ENCODE assay signal across 12 cellular contexts in genomic region chr2:134736167-134736885, GRCh38. TPM values are rescaled to one million over a fixed set of nuclear protein-coding genes. Genes with fewer than 3 reads are reported as not detected.
DNase-seq lines count a peak whose midpoint lies in the region; ATAC-seq, FAIRE-seq and TF ChIP-seq lines count a peak whose summit lies in the region.
"Had no signal": no experiment of that assay in that cellular context is flagged by ENCODE, and none has a peak within 500 bp of the region (broad histone marks: within the 10 kb centered on the region; RNA-seq: fewer than 3 reads in every experiment).

No MANE protein-coding gene starts in this region.

- H3K4me3 Mint-ChIP-seq in activated T-cell treated with anti-CD3 and anti-CD28 coated beads, Interleukin-2, amount 50 U/mL, for 72 hours: no peak overlapping the region
- H3K4me3 Mint-ChIP-seq: T-helper 2 cell treated with Interferon-gamma antibody and Interleukin-4, amounts not matched to agents 5 μg/mL and 100 μg/mL, for 36 hours had no signal

- H3K9me3 Mint-ChIP-seq in activated T-cell treated with anti-CD3 and anti-CD28 coated beads, Interleukin-2, amount 50 U/mL, for 72 hours: peaks cover 0 to 2% of the 10 kb centered on the region in 2 donors
- H3K9me3 Mint-ChIP-seq: T-helper 2 cell treated with Interferon-gamma antibody and Interleukin-4, amounts not matched to agents 5 μg/mL and 100 μg/mL, for 36 hours had no signal

- H3K27me3 Mint-ChIP-seq in activated T-cell treated with anti-CD3 and anti-CD28 coated beads, Interleukin-2, amount 50 U/mL, for 72 hours (ENCODE audit: low read depth): peaks cover 13% of the 10 kb centered on the region

- no peak for TF ChIP-seq CTCF in bronchial epithelial cell (IDR thresholded peaks at IDR 0.05; ENCODE audit: insufficient read depth, low read length, severe bottlenecking)

- H3K9me3 ChIP-seq in NT2/D1 (ENCODE audit: insufficient read depth, low read length) (no peaks in the 10 kb centered on the region), mesodermal cell (ENCODE audit: control insufficient read depth, low read length) (no peaks in the 10 kb centered on the region)

- FAIRE-seq in bronchial epithelial cell (lab: Jason Lieb, UNC): no peak

- H3K4me1 Mint-ChIP-seq in activated T-cell treated with anti-CD3 and anti-CD28 coated beads, Interleukin-2, amount 50 U/mL, for 72 hours (ENCODE audit: low read depth): no peaks in the 10 kb centered on the region

- H3K4me3 ChIP-seq in NT2/D1 (ENCODE audit: insufficient read length, low read depth): no peak overlapping the region
- no peak overlapping the region for H3K4me3 ChIP-seq in bronchial epithelial cell (ENCODE audit: low read depth, low read length)
- H3K4me3 ChIP-seq in mesodermal cell (ENCODE audit: extremely low read depth, insufficient read depth, low read length, poor library complexity, severe bottlenecking): no peak overlapping the region

- peak overlapping the region; percentile 10 for H3K27ac ChIP-seq in mesodermal cell (ENCODE audit: low read depth, low read length, severe bottlenecking)

- ATAC-seq in activated T-cell treated with anti-CD3 and anti-CD28 coated beads, Interleukin-2, amount 50 U/mL, for 72 hours (replicated peaks in 1 of 2): no peak
- ATAC-seq in HG03457 (IDR thresholded peaks at IDR 0.05; ENCODE audit: unreplicated experiment): no peak

- DNase-seq in GM03348 (ENCODE audit: low spot score) (peak; percentile 79), NT2/D1 (ENCODE audit: low read depth, low spot score) (peak; percentile 72), bronchial epithelial cell (ENCODE audit: low read depth) (peak; percentile 69), mesenteric fat pad (ENCODE audit: low spot score) (no peak)
- no peak for DNase-seq in activated T-cell treated with anti-CD3 and anti-CD28 coated beads, Interleukin-2, amount 50 U/mL, for 72 hours
- no peak for DNase-seq in NK-92 treated with Interleukin-12 subunit alpha and Interleukin-12 subunit beta, amount 100 ng/mL, for 24 hours (lab: John Stamatoyannopoulos, UW)
- DNase-seq: DMS 273 treated with DMSO at 0.1 percent for 48 hours, NCI-H1930, nucleus accumbens had no signal

- WGBS in mesodermal cell (ENCODE audit: insufficient coverage in 2 of 2), 2 experiments: 75 to 100% methylated on average over 1 to 3 of the region's 3 CpGs

- no peak overlapping the region for H3K27ac Mint-ChIP-seq in activated T-cell treated with anti-CD3 and anti-CD28 coated beads, Interleukin-2, amount 50 U/mL, for 72 hours
- H3K27ac Mint-ChIP-seq: T-helper 2 cell treated with Interferon-gamma antibody and Interleukin-4, amounts not matched to agents 5 μg/mL and 100 μg/mL, for 36 hours had no signal

- H3K27me3 ChIP-seq in NT2/D1 (ENCODE audit: insufficient read depth, insufficient read length) (no peaks in the 10 kb centered on the region), bronchial epithelial cell (ENCODE audit: control insufficient read depth, insufficient read depth, low read length) (no peaks in the 10 kb centered on the region)

- no peaks in the 10 kb centered on the region for H3K36me3 ChIP-seq in NT2/D1 (ENCODE audit: insufficient read depth, insufficient read length, low read length)
- H3K36me3 ChIP-seq in bronchial epithelial cell (ENCODE audit: control insufficient read depth, insufficient read depth, low read length): no peaks in the 10 kb centered on the region
- no peaks in the 10 kb centered on the region for H3K36me3 ChIP-seq in mesodermal cell (ENCODE audit: control insufficient read depth, insufficient read depth, low read length)

- no peaks in the 10 kb centered on the region for H3K36me3 Mint-ChIP-seq in activated T-cell treated with anti-CD3 and anti-CD28 coated beads, Interleukin-2, amount 50 U/mL, for 72 hours (ENCODE audit: insufficient read depth in 2 of 2)

- no peak overlapping the region for H3K9ac ChIP-seq in NT2/D1 (ENCODE audit: insufficient read length, low read depth)

- H3K4me1 ChIP-seq in NT2/D1 (ENCODE audit: insufficient read depth, insufficient read length): peaks cover 5% of the 10 kb centered on the region
- H3K4me1 ChIP-seq in mesodermal cell (ENCODE audit: control insufficient read depth, insufficient read depth, low read length, poor library complexity, severe bottlenecking): peaks cover 19% of the 10 kb centered on the region

RNA-seq across cellular contexts. Expression of gene TMEM163, which starts 17.5 kb away (rescaled TPM):
- total RNA-seq in bronchial epithelial cell (not detected in 2 replicates), mesenteric fat pad (1.9 TPM)
- polyA plus RNA-seq in mesodermal cell (2013, experiment 1 of 2): 2.2 TPM
- polyA plus RNA-seq in mesodermal cell (2013, experiment 2 of 2): 0.96 TPM
- under 1 TPM; 0.12 TPM for total RNA-seq in activated T-cell treated with anti-CD3 and anti-CD28 coated beads, Interleukin-2, amount 50 U/mL, for 72 hours

Comparison
In these comparisons a context has a peak if more than half of its experiments do, and no peak if none do; other contexts are left out.
1. DNase-seq: peak in GM03348 (single experiment), NT2/D1 (single experiment) and bronchial epithelial cell (single experiment); none in activated T-cell treated with anti-CD3 and anti-CD28 coated beads, Interleukin-2, amount 50 U/mL, for 72 hours (0 of 2), mesenteric fat pad (single experiment) and NK-92 treated with Interleukin-12 subunit alpha and Interleukin-12 subunit beta, amount 100 ng/mL, for 24 hours (single experiment).